Comparison of ENCODE assay signal across 9 cellular contexts in the genomic region with DNA sequence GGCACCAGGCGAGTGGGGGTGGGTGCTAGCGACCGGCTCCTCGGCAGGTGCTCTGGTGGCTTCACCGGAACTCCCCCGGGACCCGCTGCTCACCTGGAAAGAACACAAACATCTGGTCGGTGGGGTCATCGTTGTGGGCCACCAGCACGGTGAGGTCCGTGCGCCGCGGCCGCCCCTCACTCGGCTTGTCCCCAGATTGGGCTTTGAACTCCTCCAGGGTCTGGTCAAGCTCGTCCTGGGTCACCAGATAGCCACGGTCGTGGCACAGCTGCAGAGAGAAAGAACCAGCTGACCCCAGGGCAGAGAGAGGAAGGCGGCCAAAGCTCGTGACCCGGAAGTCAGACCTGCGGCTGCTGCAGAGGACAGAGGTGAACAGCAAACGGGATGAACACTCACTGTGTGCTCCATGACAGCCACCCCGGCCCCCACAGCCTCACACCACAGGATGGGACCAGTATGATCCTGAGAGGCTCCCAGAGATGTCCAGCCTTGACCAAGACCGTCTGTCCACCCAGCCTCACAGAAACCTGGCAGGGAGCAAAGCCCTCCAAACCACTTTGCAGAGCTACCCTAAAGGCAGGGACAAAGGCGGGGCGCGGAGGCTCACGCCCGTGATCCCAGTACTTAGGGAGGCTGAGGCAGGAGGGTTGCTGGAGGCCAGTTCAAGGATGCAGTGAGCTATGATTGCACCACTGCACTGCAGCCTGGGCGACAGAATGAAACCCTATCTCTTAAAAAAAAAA. TPM values are rescaled to one million over a fixed set of nuclear protein-coding genes. Genes with fewer than 3 reads are reported as not detected.
A peak's percentile ranks its signal among the peaks of the same experiment; 100 is the strongest.
DNase-seq lines count a peak whose midpoint lies in the region; ATAC-seq, FAIRE-seq and TF ChIP-seq lines count a peak whose summit lies in the region.
"Had no signal": no experiment of that assay in that cellular context is flagged by ENCODE, and none has a peak within 500 bp of the region (broad histone marks: within the 10 kb centered on the region; RNA-seq: fewer than 3 reads in every experiment).

No MANE protein-coding gene starts in this region.

- peak overlapping the region; percentile 54 to 65 for H3K4me3 ChIP-seq in CD4-positive, alpha-beta memory T cell (ENCODE audit: low read length in 2 of 2)
- H3K4me3 ChIP-seq in PC-3 (ENCODE audit: low read length) (peak overlapping the region; percentile 93), epithelial cell of proximal tubule (ENCODE audit: low read depth, low read length) (peak overlapping the region; percentile 98), neutrophil (ENCODE audit: low read depth in 1 of 2, low read length in 1 of 2) (peak overlapping the region; percentile 74 to 95)

- no peak for FAIRE-seq in RCC 7860 (lab: Jason Lieb, UNC)

- POLR2A ChIA-PET in CD4-positive, alpha-beta memory T cell (lab: Charles Lee; ENCODE audit: partially characterized antibody), result interaction anchor here (0.7 to 47.8 kb wide), 11 partner anchors 10 to 175 kb away, joined by 3 to 3893 read pairs (median 4); a partner anchor contains a TSS
- POLR2A ChIA-PET in PC-3 (lab: Charles Lee; ENCODE audit: unreplicated experiment), result no interaction called here

- H3K9me3 ChIP-seq in CD4-positive, alpha-beta memory T cell (ENCODE audit: control insufficient read depth in 1 of 2, low read length in 2 of 2), result no peaks in the 10 kb centered on the region
- H3K9me3 ChIP-seq in PC-3 (ENCODE audit: low read length) (no peaks in the 10 kb centered on the region), neutrophil (no peaks in the 10 kb centered on the region)
- H3K9me3 ChIP-seq: mucosa of descending colon had no signal

- peaks cover 10% of the 10 kb centered on the region; the same call in 1 of the 2 replicates for H4K20me1 ChIP-seq in PC-3 (ENCODE audit: low read length)

- TF ChIP-seq CTCF in PC-3 (conservative IDR thresholded peaks at IDR 0.05; ENCODE audit: low read depth, low read length) (no peak), epithelial cell of proximal tubule (conservative IDR thresholded peaks at IDR 0.05; ENCODE audit: low read depth, low read length) (no peak), neutrophil (IDR thresholded peaks at IDR 0.05) (no peak), GM13976 (IDR thresholded peaks at IDR 0.05; ENCODE audit: borderline replicate concordance, control extremely low read depth, extremely low read depth, insufficient read depth, missing control alignments) (no peak)

- peaks cover 43% of the 10 kb centered on the region for H3K4me1 ChIP-seq in CD4-positive, alpha-beta memory T cell (ENCODE audit: insufficient read depth, low read length)
- H3K4me1 ChIP-seq in PC-3 (ENCODE audit: insufficient read depth, low read length), result peaks cover 24% of the 10 kb centered on the region
- peaks cover 44 to 54% of the 10 kb centered on the region in 2 experiments for H3K4me1 ChIP-seq in neutrophil (ENCODE audit: control insufficient read depth in 1 of 2, insufficient read depth in 1 of 2, low read depth in 1 of 2, low read length in 1 of 2)

- in situ Hi-C loops in GM13976 (cut with MboI; ENCODE audit: low sequenced_read_pairs, unreplicated experiment), result no loop called here

- H3K4me3 Mint-ChIP-seq in CD4-positive, alpha-beta memory T cell, result peak overlapping the region; percentile 83 to 96 (median 90)

- H3K9me2 ChIP-seq in PC-3 (replicated peaks; ENCODE audit: low read length), result no peaks in the 10 kb centered on the region

- H3K27ac Mint-ChIP-seq in CD4-positive, alpha-beta memory T cell, result peak overlapping the region; percentile 73 to 91 (median 87)

- H3K27me3 Mint-ChIP-seq in CD4-positive, alpha-beta memory T cell, result no peaks in the 10 kb centered on the region

- H3K9me3 Mint-ChIP-seq in CD4-positive, alpha-beta memory T cell, result no peaks in the 10 kb centered on the region

- peaks cover 1% of the 10 kb centered on the region for H3F3A ChIP-seq in PC-3 (ENCODE audit: low read length, unreplicated experiment)

- H3K4me2 ChIP-seq in PC-3 (ENCODE audit: low read length), result peak overlapping the region; percentile 98

- peaks cover 19 to 63% (median 42%) of the 10 kb centered on the region in 4 donors for H3K4me1 Mint-ChIP-seq in CD4-positive, alpha-beta memory T cell

- intact Hi-C loops in CD4-positive, alpha-beta memory T cell (cut with micrococcal nuclease), result loop anchor here (2.0 to 10.0 kb wide), 3 partner anchors 17 to 169 kb away; a partner anchor contains a TSS
- intact Hi-C loops in PC-3 (cut with micrococcal nuclease), result no loop called here

- no peak for ATAC-seq in PC-3
- ATAC-seq in GM18502 (IDR thresholded peaks at IDR 0.05; ENCODE audit: poor library complexity, unreplicated experiment), result no peak

- no peak for DNase-seq in CD4-positive, alpha-beta memory T cell
- no peak for DNase-seq in PC-3
- DNase-seq in epithelial cell of proximal tubule (ENCODE audit: low read depth), result no peak
- no peak for DNase-seq in RPMI8226
- no peak for DNase-seq in GM13976 (ENCODE audit: low spot score)
- DNase-seq in RCC 7860 (ENCODE audit: low spot score), result no peak

- H2AFZ ChIP-seq in PC-3 (ENCODE audit: low read length), result no peak overlapping the region

- peaks cover 30% of the 10 kb centered on the region for H3K79me2 ChIP-seq in PC-3 (ENCODE audit: low read length)

- peak overlapping the region; percentile 91 for H3K9ac ChIP-seq in PC-3 (ENCODE audit: low read length)

- no peaks in the 10 kb centered on the region for H3K27me3 ChIP-seq in CD4-positive, alpha-beta memory T cell (ENCODE audit: insufficient read depth, low read length)
- H3K27me3 ChIP-seq in PC-3 (ENCODE audit: low read length), result no peaks in the 10 kb centered on the region
- H3K27me3 ChIP-seq in neutrophil, result no peaks in the 10 kb centered on the region

- peaks cover 3% of the 10 kb centered on the region for H3K36me3 ChIP-seq in CD4-positive, alpha-beta memory T cell (ENCODE audit: insufficient read depth, low read length)
- no peaks in the 10 kb centered on the region for H3K36me3 ChIP-seq in PC-3 (ENCODE audit: low read depth, low read length)
- peaks cover 24% of the 10 kb centered on the region for H3K36me3 ChIP-seq in neutrophil

- no TSS peak for BruUV-seq in PC-3 (replicated peaks; lab: Mats Ljungman, UMichigan)

- peak overlapping the region; percentile 85 for H3K27ac ChIP-seq in CD4-positive, alpha-beta memory T cell (ENCODE audit: low read depth, low read length)
- no peak overlapping the region for H3K27ac ChIP-seq in PC-3 (ENCODE audit: low read length)
- peak overlapping the region; percentile 68 for H3K27ac ChIP-seq in neutrophil

- H3K36me3 Mint-ChIP-seq in CD4-positive, alpha-beta memory T cell, result peaks cover 0 to 11% of the 10 kb centered on the region in 2 donors

- CTCF ChIA-PET in CD4-positive, alpha-beta memory T cell (lab: Charles Lee; ENCODE audit: partially characterized antibody), result interaction anchor here (1.7 to 2.3 kb wide), 2 partner anchors 29 to 37 kb away, joined by 4 to 9 read pairs; no protein-coding TSS in a partner anchor
- CTCF ChIA-PET in PC-3 (lab: Charles Lee), result no interaction called here

RNA-seq across cellular contexts. Expression of a gene that starts 1.2 kb away (rescaled TPM):
- total RNA-seq in CD4-positive, alpha-beta memory T cell, result 10 to 100 TPM; 76.0 to 80.0 TPM
- 100 to 1,000 TPM; 167 to 197 TPM for polyA plus RNA-seq in CD4-positive, alpha-beta memory T cell
- total RNA-seq in PC-3 (2014; rRNA removed) (335 and 375 TPM in 2 replicates), epithelial cell of proximal tubule (248 and 349 TPM in 2 replicates)

RNA-seq across cellular contexts. Expression of a gene that starts 9.8 kb away (rescaled TPM):
- total RNA-seq in CD4-positive, alpha-beta memory T cell, result 100 to 1,000 TPM; 210 to 220 TPM
- 100 to 1,000 TPM; 399 to 406 TPM for polyA plus RNA-seq in CD4-positive, alpha-beta memory T cell
- total RNA-seq in PC-3 (2014; rRNA removed) (517 and 644 TPM in 2 replicates), epithelial cell of proximal tubule (457 and 656 TPM in 2 replicates)

RNA-seq across cellular contexts. Expression of a gene that starts 27.0 kb away (rescaled TPM):
- 100 to 1,000 TPM; 834 to 836 TPM for total RNA-seq in CD4-positive, alpha-beta memory T cell
- 100 to 1,000 TPM; 222 to 501 TPM for polyA plus RNA-seq in CD4-positive, alpha-beta memory T cell
- total RNA-seq in PC-3 (2014; rRNA removed) (45.3 and 68.4 TPM in 2 replicates), epithelial cell of proximal tubule (6.2 and 6.7 TPM in 2 replicates)

RNA-seq across cellular contexts. Expression of a gene that starts 54.1 kb away (rescaled TPM):
- total RNA-seq in CD4-positive, alpha-beta memory T cell, result 100 to 1,000 TPM; 313 to 319 TPM
- polyA plus RNA-seq in CD4-positive, alpha-beta memory T cell, result 10 to 100 TPM; 10.7 to 11.2 TPM
- total RNA-seq in PC-3 (2014; rRNA removed) (27.3 and 31.3 TPM in 2 replicates), epithelial cell of proximal tubule (4.3 and 9.7 TPM in 2 replicates)

Comparison
In these comparisons a context has a peak if more than half of its experiments do, and no peak if none do; other contexts are left out.
1. RNA of a gene that starts 27.0 kb away (total RNA-seq): 834 to 836 TPM in CD4-positive, alpha-beta memory T cell; 45.3 to 68.4 TPM in PC-3 and 6.2 to 6.7 TPM in epithelial cell of proximal tubule; every median in the first group is over 10 times any median in the second.
2. Peak in every context shown above with its lines, with median percentiles within 50 percentile points of each other: H3K4me3 ChIP-seq.